16 cellular contexts compared by ENCODE assay signal in the genomic region with DNA sequence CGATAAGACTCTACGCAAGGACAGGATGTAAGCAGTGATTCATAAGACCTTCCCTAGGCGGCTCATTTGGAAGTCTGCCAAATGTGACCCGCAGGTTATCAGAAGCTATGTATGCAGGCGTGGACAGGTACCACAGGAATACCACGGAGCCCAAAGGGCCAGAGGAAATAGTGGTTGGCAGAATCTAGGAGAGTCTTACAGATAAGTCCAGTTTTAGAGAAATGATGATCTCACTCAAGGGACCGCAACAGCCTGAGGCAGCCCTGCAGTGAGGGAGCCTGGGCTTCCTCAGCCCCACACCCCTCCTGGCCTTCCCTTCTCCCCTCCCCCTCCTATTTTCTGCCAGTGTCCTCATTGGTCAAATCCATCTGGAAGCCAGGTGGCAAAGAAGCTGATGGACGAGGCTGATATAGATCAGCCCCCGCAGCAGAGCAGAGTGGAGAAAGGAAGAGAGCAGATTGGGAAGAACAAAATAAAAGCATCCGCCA.
A peak's percentile ranks its signal among the peaks of the same experiment; 100 is the strongest.
DNase-seq lines count a peak whose midpoint lies in the region; ATAC-seq and TF ChIP-seq lines count a peak whose summit lies in the region.
"Had no signal": no experiment of that assay in that cellular context is flagged by ENCODE, and none has a peak within 500 bp of the region (broad histone marks: within the 10 kb centered on the region; RNA-seq: fewer than 3 reads in every experiment).

No MANE protein-coding gene starts in this region.

- peak overlapping the region; percentile 29 for H3K4me2 ChIP-seq in mammary epithelial cell (ENCODE audit: insufficient read depth, low read depth, low read length)

- no peak overlapping the region for H2AFZ ChIP-seq in mammary epithelial cell (ENCODE audit: low read depth, low read length)

- CTCF ChIA-PET in mammary epithelial cell (lab: Charles Lee; ENCODE audit: low non-redundant PET), result interaction anchor here (0.6 to 0.7 kb wide), 2 partner anchors 108 to 354 kb away, joined by 3 read pairs; no protein-coding TSS in a partner anchor

- H3K4me3 ChIP-seq in mammary epithelial cell (replicated peaks in 1 of 3; ENCODE audit: insufficient read depth in 1 of 3, low read depth in 2 of 3, low read length in 3 of 3) (no peak overlapping the region), esophagus squamous epithelium (no peak overlapping the region)
- H3K4me3 ChIP-seq: tibial nerve had no signal

- H3K4me1 ChIP-seq in mammary epithelial cell (ENCODE audit: insufficient read depth, low read length) (peaks cover 13% of the 10 kb centered on the region), esophagus squamous epithelium (no peaks in the 10 kb centered on the region)
- H3K4me1 ChIP-seq: tibial nerve had no signal

- H3K79me2 ChIP-seq in mammary epithelial cell (ENCODE audit: insufficient read depth, low read length), result no peaks in the 10 kb centered on the region

- H3K9me3 ChIP-seq in mammary epithelial cell (replicated peaks; ENCODE audit: insufficient read depth, low read length), result no peaks in the 10 kb centered on the region
- H3K9me3 ChIP-seq in esophagus squamous epithelium, result no peaks in the 10 kb centered on the region
- H3K9me3 ChIP-seq: neutrophil had no signal

- peak; percentile 34 for DNase-seq in NCI-H82 (lab: John Stamatoyannopoulos, UW)
- DNase-seq in NCI-H82 treated with DMSO at 0.1 percent for 48 hours (lab: John Stamatoyannopoulos, UW; ENCODE audit: unreplicated experiment), result no peak
- DNase-seq in NCI-H226, result peak; percentile 99
- peak; percentile 85 for DNase-seq in mammary epithelial cell
- DNase-seq in mucosa of gallbladder (ENCODE audit: low spot score), result peak; percentile 22
- no peak for DNase-seq in esophagus squamous epithelium (lab: John Stamatoyannopoulos, UW)
- no peak for DNase-seq in NCI-H345 treated with DMSO at 0.1 percent for 48 hours (lab: John Stamatoyannopoulos, UW; ENCODE audit: unreplicated experiment)
- DNase-seq: activated gamma-delta T cell; aorta; CD8-positive, alpha-beta T cell; midbrain; stimulated activated CD4-positive, alpha-beta T cell treated with anti-CD3 and anti-CD28 coated beads, Interleukin-4, amount 100 ng/mL, for 1 hour; WERI-Rb-1 had no signal

- BruUV-seq in mammary epithelial cell (replicated peaks; lab: Mats Ljungman, UMichigan), result no TSS peak

- H4K20me1 ChIP-seq in mammary epithelial cell (ENCODE audit: insufficient read depth, low read length), result no peaks in the 10 kb centered on the region

- H3K27ac ChIP-seq in mammary epithelial cell (ENCODE audit: insufficient read depth, low read depth, low read length), result no peak overlapping the region
- no peak overlapping the region for H3K27ac ChIP-seq in esophagus squamous epithelium
- H3K27ac ChIP-seq: neutrophil, tibial nerve, WERI-Rb-1 had no signal

- no peak overlapping the region for H3K9ac ChIP-seq in mammary epithelial cell (ENCODE audit: insufficient read depth, low read length)

- intact Hi-C loops in mammary epithelial cell (cut with micrococcal nuclease) (no loop called here), esophagus squamous epithelium (cut with DNase I) (no loop called here)

- TF ChIP-seq CTCF in mammary epithelial cell (conservative IDR thresholded peaks at IDR 0.05 in 1 of 2, IDR thresholded peaks at IDR 0.05 in 1 of 2; ENCODE audit: extremely low read depth in 1 of 2, insufficient read depth in 1 of 2, low read depth in 1 of 2, low read length in 2 of 2), result no peak
- TF ChIP-seq CTCF in esophagus squamous epithelium (IDR thresholded peaks at IDR 0.05), result no peak

- in situ Hi-C loops in mammary epithelial cell (cut with MboI; ENCODE audit: low sequenced_read_pairs in 2 of 2), result no loop called here

- no peaks in the 10 kb centered on the region for H3K36me3 ChIP-seq in mammary epithelial cell (ENCODE audit: insufficient read depth, low read length)
- no peaks in the 10 kb centered on the region for H3K36me3 ChIP-seq in esophagus squamous epithelium
- H3K36me3 ChIP-seq: neutrophil, tibial nerve, WERI-Rb-1 had no signal

- TF ChIP-seq POLR2A in esophagus squamous epithelium (IDR thresholded peaks at IDR 0.05), result no peak

- WGBS in mammary epithelial cell (ENCODE audit: low coverage, missing lambda C conversion rate), result 13% methylated on average over 10 of the region's 10 CpGs
- 46 to 48% methylated on average over 10 of the region's 10 CpGs for WGBS in esophagus squamous epithelium, 2 donors

- no peak for ATAC-seq in HG03097 (IDR thresholded peaks at IDR 0.05; ENCODE audit: low FRiP score, unreplicated experiment)
- ATAC-seq: CD8-positive, alpha-beta T cell had no signal

- dilution Hi-C loops in mammary epithelial cell (cut with HindIII; ENCODE audit: low sequenced_read_pairs), result loop anchor here (5.0 kb wide), 1 partner anchor 67 kb away; no protein-coding TSS in a partner anchor

- H3K27me3 ChIP-seq in mammary epithelial cell (ENCODE audit: insufficient read depth, low read length) (no peaks in the 10 kb centered on the region), esophagus squamous epithelium (no peaks in the 10 kb centered on the region)
- H3K27me3 ChIP-seq: neutrophil, tibial nerve had no signal

Comparison
In these comparisons a context has a peak if more than half of its experiments do, and no peak if none do; other contexts are left out.
1. DNase-seq: peak in NCI-H82 (single experiment), NCI-H226 (single experiment), mammary epithelial cell (single experiment) and mucosa of gallbladder (single experiment); none in NCI-H82 treated with DMSO at 0.1 percent for 48 hours (single experiment), esophagus squamous epithelium (single experiment) and NCI-H345 treated with DMSO at 0.1 percent for 48 hours (single experiment).